27 cellular contexts compared by ENCODE assay signal in the genomic region with DNA sequence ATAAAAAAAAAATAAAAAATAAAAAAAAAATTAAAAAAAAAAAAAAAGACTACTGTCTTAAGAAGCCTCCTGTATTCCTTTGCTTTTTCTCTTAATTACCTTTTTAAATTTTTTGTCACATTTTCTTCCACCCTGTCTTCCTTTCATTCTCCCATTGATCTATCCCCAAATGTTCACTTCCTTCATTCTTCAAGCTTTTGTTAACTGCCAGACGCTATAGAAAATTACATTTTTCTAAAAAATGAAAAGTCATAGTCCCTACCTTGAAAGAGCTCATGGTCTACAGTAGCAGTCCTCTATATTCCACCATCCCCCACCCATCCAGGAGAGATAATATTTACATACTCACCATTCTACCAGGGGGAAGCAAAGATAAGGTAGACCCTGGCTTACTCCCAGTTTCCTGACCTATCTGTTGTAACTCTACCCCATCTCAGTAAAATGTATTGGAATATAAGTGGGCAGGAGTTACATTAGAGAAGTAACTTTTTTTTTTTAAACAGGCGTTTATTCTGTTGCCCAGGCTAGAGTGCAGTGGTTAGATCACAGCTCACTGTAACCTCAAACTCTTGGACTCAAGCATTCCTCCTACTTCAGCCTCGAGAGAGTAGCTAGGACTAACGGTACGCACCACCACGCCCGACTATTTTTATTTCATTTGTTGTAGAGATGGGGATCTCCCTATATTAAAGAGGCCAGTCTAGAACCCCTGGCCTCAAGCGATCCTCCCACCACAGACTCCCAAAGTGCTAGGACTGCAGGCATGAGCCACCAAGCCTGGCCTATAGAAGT. TPM values are rescaled to one million over a fixed set of nuclear protein-coding genes. Genes with fewer than 3 reads are reported as not detected.
DNase-seq lines count a peak whose midpoint lies in the region; ATAC-seq and TF ChIP-seq lines count a peak whose summit lies in the region.
"Had no signal": no experiment of that assay in that cellular context is flagged by ENCODE, and none has a peak within 500 bp of the region (broad histone marks: within the 10 kb centered on the region; RNA-seq: fewer than 3 reads in every experiment).

No MANE protein-coding gene starts in this region.

- peaks cover 2% of the 10 kb centered on the region for H3K79me1 ChIP-seq in neuronal stem cell (ENCODE audit: low read depth, low read length)

- WGBS in neuronal stem cell (ENCODE audit: extremely low coverage in 2 of 2, insufficient read length in 2 of 2, insufficient replicate concordance in 1 of 2), 2 donors = no CpG with 5 or more reads among the region's 8 CpGs

- H2BK5ac ChIP-seq in neuronal stem cell (ENCODE audit: low read length) = no peak overlapping the region

- no peak overlapping the region for H3K4ac ChIP-seq in neuronal stem cell (ENCODE audit: low read length)

- DNase-seq in Caco-2 = no peak
- peak; percentile 48 for DNase-seq in HuH-7.5 (ENCODE audit: low spot score)
- no peak for DNase-seq in WTC11 (ENCODE audit: low spot score)
- DNase-seq in neuronal stem cell (ENCODE audit: low spot score) = no peak
- DNase-seq in activated CD4-positive, CD25-positive, alpha-beta regulatory T cell (lab: John Stamatoyannopoulos, UW) = no peak
- DNase-seq: activated CD4-positive, alpha-beta T cell treated with anti-CD3 and anti-CD28 coated beads for 48 hours; activated gamma-delta T cell; activated T-cell treated with anti-CD3 and anti-CD28 coated beads, Interleukin-2, amount 50 U/mL, for 24 hours; Calu3; DND-41; gastrocnemius medialis; hippocampal formation; immature natural killer cell; IMR-90; NCI-H2029 treated with DMSO at 0.1 percent for 48 hours; NCI-H2227 treated with DMSO at 0.1 percent for 48 hours; NCI-H69; small intestine; T-helper 1 cell; tibial artery had no signal

- H3K4me3 Mint-ChIP-seq in Caco-2 (ENCODE audit: unreplicated experiment) (peak overlapping the region; percentile 8), WTC11 (peak overlapping the region; percentile 22)
- H3K4me3 Mint-ChIP-seq: activated T-cell treated with anti-CD3 and anti-CD28 coated beads, Interleukin-2, amount 50 U/mL, for 24 hours; central memory CD8-positive, alpha-beta T cell; memory B cell had no signal

- intact Hi-C loops in Caco-2 (cut with micrococcal nuclease; ENCODE audit: unreplicated experiment) = no loop called here

- H2BK120ac ChIP-seq in neuronal stem cell (ENCODE audit: low read depth, low read length) = no peak overlapping the region

- H3K9me3 ChIP-seq in Caco-2 (no peaks in the 10 kb centered on the region), neuronal stem cell (replicated peaks in 1 of 2; ENCODE audit: control insufficient read depth in 2 of 2, insufficient read depth in 1 of 2, low read depth in 1 of 2, low read length in 2 of 2) (no peaks in the 10 kb centered on the region)
- H3K9me3 ChIP-seq: BLaER1, gastrocnemius medialis, SJSA1, tibial artery had no signal

- H3K14ac ChIP-seq in neuronal stem cell (ENCODE audit: low read length) = no peak overlapping the region

- H3K27ac ChIP-seq in neuronal stem cell (replicated peaks; ENCODE audit: low read length) = no peak overlapping the region
- H3K27ac ChIP-seq: BLaER1, gastrocnemius medialis, HL-60, SJSA1, tibial artery had no signal

- H3K4me2 ChIP-seq in neuronal stem cell (ENCODE audit: insufficient read depth, low read length, poor library complexity, severe bottlenecking) = no peak overlapping the region
- H3K4me2 ChIP-seq: BLaER1 had no signal

- peak overlapping the region; percentile 65 for H4K8ac ChIP-seq in neuronal stem cell (ENCODE audit: low read depth, low read length)

- no peak overlapping the region for H2AK5ac ChIP-seq in neuronal stem cell (ENCODE audit: low read depth, low read length)

- H2BK15ac ChIP-seq in neuronal stem cell (ENCODE audit: low read length) = no peak overlapping the region

- no peaks in the 10 kb centered on the region for H3K9me3 Mint-ChIP-seq in Caco-2 (ENCODE audit: unreplicated experiment)
- H3K9me3 Mint-ChIP-seq in WTC11 = no peaks in the 10 kb centered on the region
- H3K9me3 Mint-ChIP-seq: activated T-cell treated with anti-CD3 and anti-CD28 coated beads, Interleukin-2, amount 50 U/mL, for 24 hours; central memory CD8-positive, alpha-beta T cell; immature natural killer cell; memory B cell had no signal

- no peaks in the 10 kb centered on the region for H3K36me3 Mint-ChIP-seq in Caco-2 (ENCODE audit: insufficient read depth, unreplicated experiment)
- H3K36me3 Mint-ChIP-seq in WTC11 = no peaks in the 10 kb centered on the region
- H3K36me3 Mint-ChIP-seq: immature natural killer cell, memory B cell had no signal

- H3K9ac ChIP-seq in neuronal stem cell (ENCODE audit: low read depth, low read length, poor library complexity) = no peak overlapping the region
- H3K9ac ChIP-seq: BLaER1 had no signal

- no peak overlapping the region for H2AFZ ChIP-seq in neuronal stem cell (ENCODE audit: low read length)

- POLR2A ChIA-PET in Caco-2 (lab: Charles Lee) = no interaction called here
- POLR2A ChIA-PET in WTC11 (lab: Charles Lee) = interaction anchor here (0.6 to 1.7 kb wide), 4 partner anchors 22 to 661 kb away, joined by 3 to 5 read pairs (median 4); no protein-coding TSS in a partner anchor

- TF ChIP-seq CTCF in Caco-2 (IDR thresholded peaks at IDR 0.05; ENCODE audit: insufficient read depth in 1 of 2, low read depth in 1 of 2, low read length in 1 of 2, severe bottlenecking in 1 of 2, unreplicated experiment in 1 of 2) (no peak), WTC11 (IDR thresholded peaks at IDR 0.05) (no peak)

- no peaks in the 10 kb centered on the region for H3K36me3 ChIP-seq in Caco-2 (ENCODE audit: control insufficient read depth, insufficient read depth, low read length)
- H3K36me3 ChIP-seq in neuronal stem cell (replicated peaks in 1 of 2; ENCODE audit: control insufficient read depth in 2 of 2, insufficient read depth in 2 of 2, low read length in 2 of 2) = no peaks in the 10 kb centered on the region
- H3K36me3 ChIP-seq: BLaER1, gastrocnemius medialis, SJSA1, tibial artery had no signal

- H3K27me3 Mint-ChIP-seq in Caco-2 (ENCODE audit: insufficient read depth, unreplicated experiment) (no peaks in the 10 kb centered on the region), WTC11 (ENCODE audit: low read depth) (no peaks in the 10 kb centered on the region; the same call in 1 of the 2 replicates)
- H3K27me3 Mint-ChIP-seq: central memory CD8-positive, alpha-beta T cell had no signal

- H3K4me1 Mint-ChIP-seq in Caco-2 (ENCODE audit: low read depth, unreplicated experiment) = peaks cover 20% of the 10 kb centered on the region
- H3K4me1 Mint-ChIP-seq in WTC11 = peaks cover 23% of the 10 kb centered on the region

- H3K18ac ChIP-seq in neuronal stem cell (ENCODE audit: low read length) = no peak overlapping the region

- no peak overlapping the region for H3K4me3 ChIP-seq in Caco-2 (ENCODE audit: low read depth, low read length)
- H3K4me3 ChIP-seq in neuronal stem cell (ENCODE audit: low read length in 2 of 2) = no peak overlapping the region
- H3K4me3 ChIP-seq: BLaER1, gastrocnemius medialis, SJSA1, tibial artery had no signal

- CTCF ChIA-PET in Caco-2 (lab: Charles Lee) (interaction anchor here (1.8 kb wide), 1 partner anchor 27 kb away, joined by 5 read pairs; no protein-coding TSS in a partner anchor), WTC11 (lab: Charles Lee) (no interaction called here)

- H4K91ac ChIP-seq in neuronal stem cell (ENCODE audit: low read depth, low read length, poor library complexity) = no peak overlapping the region

- no TSS peak for BruUV-seq in Caco-2 (replicated peaks; lab: Mats Ljungman, UMichigan)

- peak overlapping the region; percentile 3 for H3K27ac Mint-ChIP-seq in Caco-2 (ENCODE audit: unreplicated experiment)
- H3K27ac Mint-ChIP-seq in WTC11 = peak overlapping the region; percentile 20
- H3K27ac Mint-ChIP-seq: activated T-cell treated with anti-CD3 and anti-CD28 coated beads, Interleukin-2, amount 50 U/mL, for 24 hours; memory B cell had no signal

- H3K4me1 ChIP-seq in Caco-2 (peaks cover 13% of the 10 kb centered on the region), neuronal stem cell (ENCODE audit: control insufficient read depth in 2 of 2, insufficient read depth in 1 of 2, low read depth in 1 of 2, low read length in 2 of 2) (peaks cover 3% of the 10 kb centered on the region in 2 donors)

- no peak overlapping the region for H2BK12ac ChIP-seq in neuronal stem cell (ENCODE audit: low read length)

- ATAC-seq in WTC11 (no peak), GM18519 (IDR thresholded peaks at IDR 0.05; ENCODE audit: low FRiP score, unreplicated experiment) (no peak), HG02798 (IDR thresholded peaks at IDR 0.05; ENCODE audit: poor library complexity, unreplicated experiment) (no peak)
- ATAC-seq: gastrocnemius medialis had no signal

- no peak overlapping the region for H3K23ac ChIP-seq in neuronal stem cell (ENCODE audit: low read depth, low read length, poor library complexity)

- H3K27me3 ChIP-seq in Caco-2 (replicated peaks; ENCODE audit: control insufficient read depth, insufficient read depth, low read length) (no peaks in the 10 kb centered on the region), neuronal stem cell (ENCODE audit: control insufficient read depth in 3 of 3, insufficient read depth in 3 of 3, low read depth in 1 of 3, low read length in 3 of 3) (no peaks in the 10 kb centered on the region)
- H3K27me3 ChIP-seq: BLaER1, gastrocnemius medialis, SJSA1, tibial artery had no signal

TF ChIP-seq in WTC11, 78 proteins besides CTCF, POLR2A, EP300 and RAD21 (continues in another document):
- TF ChIP-seq TEAD1 (CRISPR knock-in tag; IDR thresholded peaks at IDR 0.05) (no peak), KAT7 (CRISPR knock-in tag; IDR thresholded peaks at IDR 0.05; ENCODE audit: borderline replicate concordance) (no peak), NR2C2 (CRISPR knock-in tag; IDR thresholded peaks at IDR 0.05) (no peak), SOX15 (CRISPR knock-in tag; IDR thresholded peaks at IDR 0.05) (no peak), MYBL2 (CRISPR knock-in tag; IDR thresholded peaks at IDR 0.05) (no peak)

RNA-seq across cellular contexts. Expression of a gene that starts 3.8 kb away (rescaled TPM):
- 64.6 and 69.2 TPM in 2 replicates for total RNA-seq in Caco-2 (2022)
- total RNA-seq in WTC11 (2021) = 27.9 to 31.2 TPM (median 30.2 TPM) in 3 replicates
- polyA plus RNA-seq in neuronal stem cell (2013, experiment 1 of 2) = 18.9 TPM
- polyA plus RNA-seq in neuronal stem cell (2013, experiment 2 of 2) = 18.7 TPM

RNA-seq across cellular contexts. Expression of a gene that starts 33.1 kb away (rescaled TPM):
- total RNA-seq in Caco-2 (2022) (1,699 and 1,723 TPM in 2 replicates), WTC11 (2021) (1,405 to 1,592 TPM (median 1,505 TPM) in 3 replicates)
- 6,697 TPM for polyA plus RNA-seq in neuronal stem cell (2013, experiment 1 of 2)
- 6,922 TPM for polyA plus RNA-seq in neuronal stem cell (2013, experiment 2 of 2)

RNA-seq across cellular contexts. Expression of a gene that starts 39.2 kb away (rescaled TPM):
- total RNA-seq in Caco-2 (2022) (0.14 and 0.26 TPM in 2 replicates), WTC11 (2021) (0.24 to 0.44 TPM (median 0.34 TPM) in 3 replicates)
- 0.01 TPM for polyA plus RNA-seq in neuronal stem cell (2013, experiment 1 of 2)
- not detected for polyA plus RNA-seq in neuronal stem cell (2013, experiment 2 of 2)

RNA-seq across cellular contexts. Expression of a gene that starts 46.2 kb away (rescaled TPM):
- total RNA-seq in Caco-2 (2022) (8.6 and 10.4 TPM in 2 replicates), WTC11 (2021) (9.2 to 10.7 TPM (median 10.6 TPM) in 3 replicates)
- polyA plus RNA-seq in neuronal stem cell (2013, experiment 1 of 2) = 11.7 TPM
- 11.9 TPM for polyA plus RNA-seq in neuronal stem cell (2013, experiment 2 of 2)
